ENCODE assay signal across 9 cellular contexts in the genomic region with DNA sequence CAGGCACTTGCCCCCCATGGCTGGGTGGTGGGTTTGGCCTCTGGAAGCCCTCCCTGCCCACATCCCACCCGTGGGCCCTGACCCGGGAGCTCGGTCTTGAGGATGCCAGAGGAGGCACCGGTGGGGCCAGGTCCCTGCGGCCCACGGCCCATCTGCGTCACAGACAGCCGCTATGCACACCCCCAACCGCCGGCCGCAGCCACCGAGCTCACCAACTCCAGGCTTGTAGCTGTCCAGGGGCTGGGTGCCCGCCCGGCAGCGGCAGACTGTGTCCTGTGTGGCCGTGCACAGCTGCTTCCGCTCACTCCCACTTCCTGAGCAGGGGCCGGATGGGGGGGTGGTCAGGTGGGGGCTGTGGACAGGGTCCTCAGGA. TPM values are rescaled to one million over a fixed set of nuclear protein-coding genes. Genes with fewer than 3 reads are reported as not detected.
A peak's percentile ranks its signal among the peaks of the same experiment; 100 is the strongest.
DNase-seq lines count a peak whose midpoint lies in the region; ATAC-seq and TF ChIP-seq lines count a peak whose summit lies in the region.
"Had no signal": no experiment of that assay in that cellular context is flagged by ENCODE, and none has a peak within 500 bp of the region (broad histone marks: within the 10 kb centered on the region; RNA-seq: fewer than 3 reads in every experiment).

No MANE protein-coding gene starts in this region.

- POLR2A ChIA-PET in CD8-positive, alpha-beta T cell (lab: Charles Lee), result interaction anchor here (1.3 kb wide), 1 partner anchor 19 kb away, joined by 3 read pairs; the partner anchor contains the start of genes B3GALT6 and SDF4

- no peak overlapping the region for H3K27ac ChIP-seq in CD8-positive, alpha-beta T cell (ENCODE audit: low read depth, low read length)
- H3K27ac ChIP-seq: KMS-11 had no signal

- intact Hi-C loops in CD8-positive, alpha-beta T cell (cut with DNase I, micrococcal nuclease), result no loop called here

- H3K36me3 ChIP-seq in CD8-positive, alpha-beta T cell (ENCODE audit: insufficient read depth, low read length), result no peaks in the 10 kb centered on the region

- peaks cover 12% of the 10 kb centered on the region for H3K36me3 Mint-ChIP-seq in CD8-positive, alpha-beta T cell
- H3K36me3 Mint-ChIP-seq in central memory CD8-positive, alpha-beta T cell (ENCODE audit: insufficient read depth), result peaks cover 13% of the 10 kb centered on the region
- H3K36me3 Mint-ChIP-seq in nephron progenitor cell (ENCODE audit: low read depth), result peaks cover 6% of the 10 kb centered on the region

- CTCF ChIA-PET in CD8-positive, alpha-beta T cell (lab: Charles Lee), result interaction anchor here (1.4 kb wide), 1 partner anchor 90 kb away, joined by 7 read pairs; no protein-coding TSS in a partner anchor

- no peaks in the 10 kb centered on the region for H3K27me3 ChIP-seq in CD8-positive, alpha-beta T cell (ENCODE audit: insufficient read depth, low read length)

- H3K4me1 ChIP-seq in CD8-positive, alpha-beta T cell (ENCODE audit: insufficient read depth, low read length), result peaks cover 40% of the 10 kb centered on the region

- peak; percentile 7 for ATAC-seq in CD8-positive, alpha-beta T cell
- peak; percentile 54 for ATAC-seq in central memory CD8-positive, alpha-beta T cell (replicated peaks; ENCODE audit: extremely low read depth, poor library complexity, severe bottlenecking)
- ATAC-seq in HG02870 (IDR thresholded peaks at IDR 0.05; ENCODE audit: unreplicated experiment), result no peak

- peaks cover 30% of the 10 kb centered on the region for H3K4me1 Mint-ChIP-seq in CD8-positive, alpha-beta T cell (ENCODE audit: low read depth)
- peaks cover 33% of the 10 kb centered on the region for H3K4me1 Mint-ChIP-seq in central memory CD8-positive, alpha-beta T cell
- H3K4me1 Mint-ChIP-seq in nephron progenitor cell, result peaks cover 12% of the 10 kb centered on the region

- peak overlapping the region; percentile 30 for H3K4me3 ChIP-seq in CD8-positive, alpha-beta T cell (ENCODE audit: low read depth, low read length)

- H3K27ac Mint-ChIP-seq in CD8-positive, alpha-beta T cell, result no peak overlapping the region
- H3K27ac Mint-ChIP-seq in central memory CD8-positive, alpha-beta T cell (ENCODE audit: low read depth), result peak overlapping the region; percentile 68
- H3K27ac Mint-ChIP-seq in nephron progenitor cell, result no peak overlapping the region

- TF ChIP-seq CTCF in CD8-positive, alpha-beta T cell (IDR thresholded peaks at IDR 0.05), result no peak
- no peak for TF ChIP-seq CTCF in nephron progenitor cell (IDR thresholded peaks at IDR 0.05)

- no peaks in the 10 kb centered on the region for H3K9me3 ChIP-seq in CD8-positive, alpha-beta T cell (ENCODE audit: low read length)

- no peaks in the 10 kb centered on the region for H3K9me3 Mint-ChIP-seq in CD8-positive, alpha-beta T cell
- no peaks in the 10 kb centered on the region for H3K9me3 Mint-ChIP-seq in central memory CD8-positive, alpha-beta T cell
- H3K9me3 Mint-ChIP-seq in nephron progenitor cell, result no peaks in the 10 kb centered on the region

- peaks cover 4% of the 10 kb centered on the region for H3K27me3 Mint-ChIP-seq in CD8-positive, alpha-beta T cell (ENCODE audit: low read depth)
- no peaks in the 10 kb centered on the region for H3K27me3 Mint-ChIP-seq in central memory CD8-positive, alpha-beta T cell
- H3K27me3 Mint-ChIP-seq in nephron progenitor cell (ENCODE audit: low read depth, poor library complexity), result peaks cover 9% of the 10 kb centered on the region

- DNase-seq in CD8-positive, alpha-beta T cell, result peak in 4 of 7 experiments; percentile 37 to 59 (median 54)
- DNase-seq in central memory CD8-positive, alpha-beta T cell (ENCODE audit: low spot score in 2 of 2), result peak in 1 of 2 donors; percentile 53
- DNase-seq in nephron progenitor cell (peak; percentile 8), NCI-H2171 (lab: John Stamatoyannopoulos, UW) (no peak), cerebellar nuclear complex (lab: John Stamatoyannopoulos, UW) (no peak), foreskin melanocyte (no peak)

- peak overlapping the region; percentile 26 for H3K4me3 Mint-ChIP-seq in CD8-positive, alpha-beta T cell
- H3K4me3 Mint-ChIP-seq in central memory CD8-positive, alpha-beta T cell, result peak overlapping the region; percentile 50
- H3K4me3 Mint-ChIP-seq in nephron progenitor cell, result no peak overlapping the region

TF ChIP-seq in PFSK-1, 5 proteins besides CTCF, POLR2A, EP300 and RAD21:
- TF ChIP-seq SIN3A (IDR thresholded peaks at IDR 0.05; ENCODE audit: borderline replicate concordance, insufficient read depth, low read length) (no peak), FOXP2 (optimal IDR thresholded peaks at IDR 0.05; ENCODE audit: borderline replicate concordance, extremely low read depth, extremely low read length, insufficient read depth) (peak; percentile 73)
- TF ChIP-seq, protein P1, sequence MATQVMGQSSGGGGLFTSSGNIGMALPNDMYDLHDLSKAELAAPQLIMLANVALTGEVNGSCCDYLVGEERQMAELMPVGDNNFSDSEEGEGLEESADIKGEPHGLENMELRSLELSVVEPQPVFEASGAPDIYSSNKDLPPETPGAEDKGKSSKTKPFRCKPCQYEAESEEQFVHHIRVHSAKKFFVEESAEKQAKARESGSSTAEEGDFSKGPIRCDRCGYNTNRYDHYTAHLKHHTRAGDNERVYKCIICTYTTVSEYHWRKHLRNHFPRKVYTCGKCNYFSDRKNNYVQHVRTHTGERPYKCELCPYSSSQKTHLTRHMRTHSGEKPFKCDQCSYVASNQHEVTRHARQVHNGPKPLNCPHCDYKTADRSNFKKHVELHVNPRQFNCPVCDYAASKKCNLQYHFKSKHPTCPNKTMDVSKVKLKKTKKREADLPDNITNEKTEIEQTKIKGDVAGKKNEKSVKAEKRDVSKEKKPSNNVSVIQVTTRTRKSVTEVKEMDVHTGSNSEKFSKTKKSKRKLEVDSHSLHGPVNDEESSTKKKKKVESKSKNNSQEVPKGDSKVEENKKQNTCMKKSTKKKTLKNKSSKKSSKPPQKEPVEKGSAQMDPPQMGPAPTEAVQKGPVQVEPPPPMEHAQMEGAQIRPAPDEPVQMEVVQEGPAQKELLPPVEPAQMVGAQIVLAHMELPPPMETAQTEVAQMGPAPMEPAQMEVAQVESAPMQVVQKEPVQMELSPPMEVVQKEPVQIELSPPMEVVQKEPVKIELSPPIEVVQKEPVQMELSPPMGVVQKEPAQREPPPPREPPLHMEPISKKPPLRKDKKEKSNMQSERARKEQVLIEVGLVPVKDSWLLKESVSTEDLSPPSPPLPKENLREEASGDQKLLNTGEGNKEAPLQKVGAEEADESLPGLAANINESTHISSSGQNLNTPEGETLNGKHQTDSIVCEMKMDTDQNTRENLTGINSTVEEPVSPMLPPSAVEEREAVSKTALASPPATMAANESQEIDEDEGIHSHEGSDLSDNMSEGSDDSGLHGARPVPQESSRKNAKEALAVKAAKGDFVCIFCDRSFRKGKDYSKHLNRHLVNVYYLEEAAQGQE (IDR thresholded peaks at IDR 0.05; ENCODE audit: insufficient read depth in 1 of 2, low read depth in 2 of 2, low read length in 2 of 2), result peak; percentile 64 to 65; a peak in 2 of 4 replicates
TF ChIP-seq in PFSK-1: peak in this region for 2.

RNA-seq across cellular contexts. Expression of gene TNFRSF4, which starts 1.2 kb away (rescaled TPM):
- total RNA-seq in CD8-positive, alpha-beta T cell, result 1 to 10 TPM; 2.4 to 3.2 TPM
- 7.2 TPM for polyA plus RNA-seq in PFSK-1 (2012; ENCODE audit: insufficient read length, low read depth)

RNA-seq across cellular contexts. Expression of gene TNFRSF18, which starts 6.4 kb away (rescaled TPM):
- 1 to 10 TPM; 4.2 to 4.6 TPM for total RNA-seq in CD8-positive, alpha-beta T cell
- polyA plus RNA-seq in PFSK-1 (2012; ENCODE audit: insufficient read length, low read depth), result 0.48 TPM

RNA-seq across cellular contexts. Expression of gene SDF4, which starts 19.0 kb away (rescaled TPM):
- total RNA-seq in CD8-positive, alpha-beta T cell, result 10 to 100 TPM; 66.6 to 70.3 TPM
- polyA plus RNA-seq in PFSK-1 (2012; ENCODE audit: insufficient read length, low read depth), result 172 TPM

RNA-seq across cellular contexts. Expression of gene B3GALT6, which starts 19.3 kb away (rescaled TPM):
- 1 to 10 TPM; 5.5 to 5.6 TPM for total RNA-seq in CD8-positive, alpha-beta T cell
- 30.2 TPM for polyA plus RNA-seq in PFSK-1 (2012; ENCODE audit: insufficient read length, low read depth)

RNA-seq across cellular contexts. Expression of gene C1QTNF12, which starts 33.8 kb away (rescaled TPM):
- total RNA-seq in CD8-positive, alpha-beta T cell, result 1 to 10 TPM; 3.2 to 5.1 TPM
- polyA plus RNA-seq in PFSK-1 (2012; ENCODE audit: insufficient read length, low read depth), result 2.4 TPM

Comparison
In these comparisons a context has a peak if more than half of its experiments do, and no peak if none do; other contexts are left out.
1. DNase-seq: peak in CD8-positive, alpha-beta T cell (4 of 7) and nephron progenitor cell (single experiment); none in NCI-H2171 (single experiment), cerebellar nuclear complex (0 of 2) and foreskin melanocyte (single experiment).